ENCODE assay signal across 19 cellular contexts in the genomic region with DNA sequence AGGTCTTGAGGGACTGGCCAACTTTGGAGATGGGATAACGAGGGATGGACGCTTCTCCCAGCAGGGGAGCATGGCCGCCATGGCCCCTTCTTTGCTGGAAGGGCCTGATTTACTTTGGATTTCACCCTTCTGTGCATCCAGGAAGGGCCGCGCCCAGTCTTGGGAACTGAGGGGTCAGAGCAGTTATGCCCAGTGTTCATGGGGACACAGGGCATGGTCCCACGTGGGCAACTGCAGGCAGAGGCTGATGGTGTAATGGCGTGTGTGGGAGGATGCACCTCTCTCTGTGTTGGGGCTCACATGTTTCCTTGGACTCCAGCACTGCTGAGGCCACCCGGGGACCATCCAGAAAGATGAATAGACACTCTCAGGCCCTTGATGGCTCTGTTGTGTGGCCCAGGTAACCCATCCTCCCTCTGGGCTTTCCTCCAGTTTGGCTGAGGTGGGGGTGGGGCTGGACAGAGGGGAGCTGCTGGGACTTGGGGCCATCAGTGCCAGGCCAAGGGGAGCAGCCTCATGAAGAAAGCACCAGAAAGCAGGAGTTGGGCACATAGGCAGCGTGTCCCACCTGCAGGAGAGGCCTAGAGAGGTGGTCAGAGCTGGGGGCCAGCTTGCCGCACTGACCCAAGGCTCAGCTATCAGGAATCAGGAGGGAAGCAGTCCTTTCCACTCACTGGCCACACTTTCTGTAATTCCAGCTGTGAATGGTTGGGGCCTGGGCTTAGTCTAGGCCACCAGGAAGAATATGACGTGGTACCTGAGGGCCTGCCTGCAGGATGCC.
"Had no signal": no experiment of that assay in that cellular context is flagged by ENCODE, and none has a peak within 500 bp of the region (broad histone marks: within the 10 kb centered on the region; RNA-seq: fewer than 3 reads in every experiment).

No MANE protein-coding gene starts in this region.

- H3K9me3 Mint-ChIP-seq: activated CD4-positive, alpha-beta T cell treated with anti-CD3 and anti-CD28 coated beads, Interleukin-2, amount 10 ng/mL, durations not matched to agents 24 days and 14 days; activated naive CD8-positive, alpha-beta T cell treated with anti-CD3 and anti-CD28 coated beads for 36 hours; activated T-cell treated with anti-CD3 and anti-CD28 coated beads, Interleukin-2, amount 50 U/mL, for 4 hours had no signal

- H3K9me3 ChIP-seq: MG63 had no signal

- H3K27ac Mint-ChIP-seq: activated B cell treated with CpG ODN at 0.5 μM for 24 hours; activated CD4-positive, alpha-beta T cell treated with anti-CD3 and anti-CD28 coated beads, Interleukin-2, amount 10 ng/mL, durations not matched to agents 24 days and 14 days; activated naive CD4-positive, alpha-beta T cell treated with anti-CD3 and anti-CD28 coated beads, Interleukin-2, amount 10 ng/mL, durations not matched to agents 7 days and 5 days; activated naive CD8-positive, alpha-beta T cell treated with anti-CD3 and anti-CD28 coated beads for 36 hours; T-helper 17 cell had no signal

- DNase-seq: activated B cell treated with CpG ODN at 0.5 μM for 24 hours; activated CD4-positive, alpha-beta T cell treated with anti-CD3 and anti-CD28 coated beads for 1 hour; activated CD4-positive, alpha-beta T cell treated with anti-CD3 and anti-CD28 coated beads, Interleukin-2, amount 10 ng/mL, durations not matched to agents 24 days and 14 days; activated CD4-positive, alpha-beta T cell treated with anti-CD3 and anti-CD28 coated beads, Interleukin-2, amount 50 U/mL, for 48 hours; activated effector memory CD4-positive, alpha-beta T cell treated with anti-CD3 and anti-CD28 coated beads, Interleukin-2, amount 50 U/mL, for 16 hours; activated naive CD4-positive, alpha-beta T cell treated with anti-CD3 and anti-CD28 coated beads, Interleukin-2, amount 10 ng/mL, durations not matched to agents 7 days and 5 days; activated naive CD8-positive, alpha-beta T cell treated with anti-CD3 and anti-CD28 coated beads for 36 hours; activated T-cell treated with anti-CD3 and anti-CD28 coated beads, Interleukin-2, amount 50 U/mL, for 4 hours; MG63; MV-4-11; NCI-H1092 treated with DMSO at 0.1 percent for 48 hours; NCI-H1436; NCI-H1694 treated with DMSO at 0.1 percent for 48 hours; NCI-H2081 treated with DMSO at 0.1 percent for 48 hours; NCI-H446; NCI-H524; SHP77; T-helper 17 cell; T-helper 9 cell had no signal

- H3K4me1 Mint-ChIP-seq: activated B cell treated with CpG ODN at 0.5 μM for 24 hours; activated CD4-positive, alpha-beta T cell treated with anti-CD3 and anti-CD28 coated beads, Interleukin-2, amount 10 ng/mL, durations not matched to agents 24 days and 14 days; activated naive CD4-positive, alpha-beta T cell treated with anti-CD3 and anti-CD28 coated beads, Interleukin-2, amount 10 ng/mL, durations not matched to agents 7 days and 5 days; activated naive CD8-positive, alpha-beta T cell treated with anti-CD3 and anti-CD28 coated beads for 36 hours; T-helper 17 cell had no signal

- H3K27me3 ChIP-seq: MG63 had no signal

- H3K36me3 Mint-ChIP-seq: activated naive CD4-positive, alpha-beta T cell treated with anti-CD3 and anti-CD28 coated beads, Interleukin-2, amount 10 ng/mL, durations not matched to agents 7 days and 5 days; activated naive CD8-positive, alpha-beta T cell treated with anti-CD3 and anti-CD28 coated beads for 36 hours had no signal

- ATAC-seq: activated T-cell treated with anti-CD3 and anti-CD28 coated beads, Interleukin-2, amount 50 U/mL, for 4 hours; T-helper 17 cell had no signal

- H3K4me3 ChIP-seq: MG63 had no signal

- H3K4me3 Mint-ChIP-seq: activated B cell treated with CpG ODN at 0.5 μM for 24 hours; activated CD4-positive, alpha-beta T cell treated with anti-CD3 and anti-CD28 coated beads, Interleukin-2, amount 10 ng/mL, durations not matched to agents 24 days and 14 days; activated naive CD4-positive, alpha-beta T cell treated with anti-CD3 and anti-CD28 coated beads, Interleukin-2, amount 10 ng/mL, durations not matched to agents 7 days and 5 days; activated naive CD8-positive, alpha-beta T cell treated with anti-CD3 and anti-CD28 coated beads for 36 hours; activated T-cell treated with anti-CD3 and anti-CD28 coated beads, Interleukin-2, amount 50 U/mL, for 4 hours; T-helper 17 cell had no signal

- H3K27me3 Mint-ChIP-seq: activated CD4-positive, alpha-beta T cell treated with anti-CD3 and anti-CD28 coated beads, Interleukin-2, amount 10 ng/mL, durations not matched to agents 24 days and 14 days had no signal
